ENCODE assay signal across 1 cellular context in the genomic region with DNA sequence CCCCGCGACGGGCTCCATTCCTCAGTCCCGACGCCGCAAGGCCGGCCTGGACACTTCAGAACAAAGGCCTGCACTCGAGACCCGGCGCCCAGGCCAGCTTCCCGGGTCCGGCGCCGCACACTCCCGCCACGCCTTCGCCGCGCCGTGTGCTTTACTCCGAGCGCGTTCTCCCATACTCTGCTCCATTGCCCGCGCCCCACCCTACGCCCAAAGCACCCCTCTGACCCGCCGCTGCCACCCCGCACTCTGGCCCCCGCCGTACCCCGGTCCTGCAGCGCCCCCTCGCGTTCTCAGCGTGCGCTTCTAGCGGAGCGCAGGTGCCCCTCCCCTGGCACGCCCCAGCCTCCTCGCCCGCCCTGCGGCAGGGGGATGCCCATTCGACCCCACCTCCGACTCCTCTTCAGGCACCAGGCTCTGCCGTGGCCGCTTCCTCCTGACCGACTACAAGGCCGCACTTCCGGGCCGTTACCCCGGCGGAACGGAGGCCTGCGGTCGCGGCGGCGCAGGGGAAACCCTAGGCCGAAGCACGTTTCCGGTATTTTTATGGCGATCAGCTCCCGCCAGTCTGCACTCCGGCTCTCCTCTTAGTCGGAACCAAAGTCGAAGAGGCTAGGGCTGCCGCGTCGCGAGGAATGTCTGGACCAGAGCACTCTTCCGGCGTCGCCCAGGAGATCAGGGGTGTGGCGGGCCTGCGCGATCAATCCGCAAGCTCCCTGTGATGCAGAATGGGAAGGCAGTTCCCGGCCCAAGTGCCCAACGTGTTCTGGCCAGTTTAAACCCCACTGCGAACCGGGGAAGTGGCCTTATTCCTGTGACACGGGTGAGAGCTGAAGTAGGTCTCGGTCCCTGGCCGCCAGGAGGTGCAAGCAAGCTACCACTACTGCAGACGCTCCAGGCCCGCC.
TF ChIP-seq lines count a peak whose summit lies in the region.

ZBTB45 (minus strand) TSS at position 456 of the 902 bp plus-strand sequence. CDS start 2,137 bp downstream, outside the sequence.

TF ChIP-seq in IMR-90, 13 proteins besides CTCF, POLR2A, EP300 and RAD21 (continued from another document):
- TF ChIP-seq ELK1 (IDR thresholded peaks at IDR 0.05; ENCODE audit: borderline replicate concordance, low read depth, low read length) = no peak
- TF ChIP-seq, protein P1, sequence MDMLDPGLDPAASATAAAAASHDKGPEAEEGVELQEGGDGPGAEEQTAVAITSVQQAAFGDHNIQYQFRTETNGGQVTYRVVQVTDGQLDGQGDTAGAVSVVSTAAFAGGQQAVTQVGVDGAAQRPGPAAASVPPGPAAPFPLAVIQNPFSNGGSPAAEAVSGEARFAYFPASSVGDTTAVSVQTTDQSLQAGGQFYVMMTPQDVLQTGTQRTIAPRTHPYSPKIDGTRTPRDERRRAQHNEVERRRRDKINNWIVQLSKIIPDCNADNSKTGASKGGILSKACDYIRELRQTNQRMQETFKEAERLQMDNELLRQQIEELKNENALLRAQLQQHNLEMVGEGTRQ (IDR thresholded peaks at IDR 0.05; ENCODE audit: low read depth, low read length) = no peak
- no peak for TF ChIP-seq CEBPB (IDR thresholded peaks at IDR 0.05; ENCODE audit: low read depth, low read length)
- TF ChIP-seq FOS (IDR thresholded peaks at IDR 0.05; ENCODE audit: low read depth, low read length) = 0 out of 2 replicates have a peak, but pooled peaks have one; percentile 8
- peak; percentile 95 for TF ChIP-seq MAZ (IDR thresholded peaks at IDR 0.05; ENCODE audit: borderline replicate concordance, low read depth, low read length)
- no peak for TF ChIP-seq NFE2L2 (IDR thresholded peaks at IDR 0.05; ENCODE audit: low read depth, low read length)
- peak; percentile 43; the same call in 1 of the 2 replicates for TF ChIP-seq MXI1 (IDR thresholded peaks at IDR 0.05; ENCODE audit: borderline replicate concordance, low read depth, low read length)
- TF ChIP-seq RFX5 (IDR thresholded peaks at IDR 0.05; ENCODE audit: low read depth, low read length) = no peak
- TF ChIP-seq MAFK (IDR thresholded peaks at IDR 0.05; ENCODE audit: low read depth, low read length) = no peak
